12 cellular contexts compared by ENCODE assay signal in the genomic region with DNA sequence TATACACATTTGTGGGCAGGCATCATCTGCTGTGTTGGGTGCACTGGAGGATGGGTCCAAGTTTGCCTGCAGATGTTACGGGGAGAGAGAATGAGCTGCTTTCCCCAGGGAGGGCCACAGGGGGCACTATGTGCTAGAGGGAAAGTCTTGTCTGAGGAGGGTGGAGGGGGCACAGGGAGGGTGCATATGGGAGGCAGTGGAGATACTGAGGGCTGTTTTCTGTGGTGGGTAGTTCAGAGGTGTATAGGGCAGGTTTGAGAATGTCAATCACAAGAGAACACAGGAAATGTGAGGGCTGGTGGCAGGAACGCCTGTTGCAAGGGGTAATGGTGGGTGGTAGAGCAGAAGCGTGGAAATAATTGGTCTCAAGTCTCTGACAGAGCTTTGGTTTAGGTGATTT. TPM values are rescaled to one million over a fixed set of nuclear protein-coding genes. Genes with fewer than 3 reads are reported as not detected.
DNase-seq lines count a peak whose midpoint lies in the region; ATAC-seq and TF ChIP-seq lines count a peak whose summit lies in the region.
"Had no signal": no experiment of that assay in that cellular context is flagged by ENCODE, and none has a peak within 500 bp of the region (broad histone marks: within the 10 kb centered on the region; RNA-seq: fewer than 3 reads in every experiment).

No MANE protein-coding gene starts in this region.

- H2AFZ ChIP-seq in OCI-LY3 (ENCODE audit: low read depth, low read length) (no peak overlapping the region), neural progenitor cell (replicated peaks) (no peak overlapping the region)

- H3K36me3 Mint-ChIP-seq in CD8-positive, alpha-beta memory T cell: peaks cover 6 to 43% (median 8%) of the 10 kb centered on the region in 3 donors
- H3K36me3 Mint-ChIP-seq in activated naive CD8-positive, alpha-beta T cell treated with anti-CD3 and anti-CD28 coated beads, Interleukin-2, amount 10 ng/mL, durations not matched to agents 7 days and 5 days: peaks cover 12% of the 10 kb centered on the region
- peaks cover 19% of the 10 kb centered on the region for H3K36me3 Mint-ChIP-seq in neural progenitor cell

- H3K36me3 ChIP-seq in CD8-positive, alpha-beta memory T cell (ENCODE audit: insufficient read depth, low read length): peaks cover 6% of the 10 kb centered on the region
- H3K36me3 ChIP-seq in OCI-LY3 (replicated peaks; ENCODE audit: low read depth, low read length): peaks cover 3% of the 10 kb centered on the region
- no peaks in the 10 kb centered on the region for H3K36me3 ChIP-seq in neural progenitor cell
- H3K36me3 ChIP-seq in SJCRH30: no peaks in the 10 kb centered on the region

- no peaks in the 10 kb centered on the region for H3K9me3 Mint-ChIP-seq in CD8-positive, alpha-beta memory T cell
- H3K9me3 Mint-ChIP-seq in activated naive CD8-positive, alpha-beta T cell treated with anti-CD3 and anti-CD28 coated beads, Interleukin-2, amount 10 ng/mL, durations not matched to agents 7 days and 5 days: no peaks in the 10 kb centered on the region
- H3K9me3 Mint-ChIP-seq in neural progenitor cell: no peaks in the 10 kb centered on the region
- H3K9me3 Mint-ChIP-seq: type B pancreatic cell had no signal

- ATAC-seq in activated naive CD8-positive, alpha-beta T cell treated with anti-CD3 and anti-CD28 coated beads, Interleukin-2, amount 10 ng/mL, durations not matched to agents 7 days and 5 days (ENCODE audit: low read depth): peak; percentile 84
- no peak for ATAC-seq in GM18861 (IDR thresholded peaks at IDR 0.05; ENCODE audit: unreplicated experiment)
- ATAC-seq in HG03135 (IDR thresholded peaks at IDR 0.05; ENCODE audit: unreplicated experiment): no peak

- TF ChIP-seq CTCF in OCI-LY3 (IDR thresholded peaks at IDR 0.05; ENCODE audit: low read depth, low read length) (peak; percentile 27), neural progenitor cell (IDR thresholded peaks at IDR 0.05) (peak; percentile 30), GM20000 (IDR thresholded peaks at IDR 0.05; ENCODE audit: extremely low read depth, missing control alignments) (no peak)

- H3K27me3 Mint-ChIP-seq in CD8-positive, alpha-beta memory T cell: no peaks in the 10 kb centered on the region
- no peaks in the 10 kb centered on the region for H3K27me3 Mint-ChIP-seq in activated naive CD8-positive, alpha-beta T cell treated with anti-CD3 and anti-CD28 coated beads, Interleukin-2, amount 10 ng/mL, durations not matched to agents 7 days and 5 days
- H3K27me3 Mint-ChIP-seq in neural progenitor cell (ENCODE audit: insufficient read depth, low read depth): peaks cover 5% of the 10 kb centered on the region

- no peaks in the 10 kb centered on the region for H3K9me3 ChIP-seq in CD8-positive, alpha-beta memory T cell (ENCODE audit: low read length)
- no peaks in the 10 kb centered on the region for H3K9me3 ChIP-seq in OCI-LY3 (ENCODE audit: insufficient read depth, low read length)
- H3K9me3 ChIP-seq in neural progenitor cell (ENCODE audit: low read depth): no peaks in the 10 kb centered on the region
- no peaks in the 10 kb centered on the region for H3K9me3 ChIP-seq in SJCRH30 (replicated peaks)

- no peaks in the 10 kb centered on the region for H3K27me3 ChIP-seq in CD8-positive, alpha-beta memory T cell (ENCODE audit: insufficient read depth, low read length, poor library complexity, severe bottlenecking)
- H3K27me3 ChIP-seq in OCI-LY3 (ENCODE audit: low read depth, low read length) (no peaks in the 10 kb centered on the region), neural progenitor cell (no peaks in the 10 kb centered on the region), SJCRH30 (no peaks in the 10 kb centered on the region)

- DNase-seq in CD8-positive, alpha-beta memory T cell: peak in 4 of 5 donors; percentile 17 to 66 (median 62)
- peak; percentile 62 for DNase-seq in activated naive CD8-positive, alpha-beta T cell treated with anti-CD3 and anti-CD28 coated beads, Interleukin-2, amount 10 ng/mL, durations not matched to agents 7 days and 5 days
- DNase-seq in neural progenitor cell (ENCODE audit: low spot score) (no peak), GM20000 (ENCODE audit: low spot score) (no peak), SJCRH30 (no peak)
- DNase-seq: SHP77, small intestine had no signal

- CTCF ChIA-PET in CD8-positive, alpha-beta memory T cell (lab: Charles Lee): interaction anchor here (0.7 to 1.5 kb wide), 6 partner anchors 10 to 135 kb away, joined by 3 to 6 read pairs (median 3); no protein-coding TSS in a partner anchor

- H3K27ac Mint-ChIP-seq in CD8-positive, alpha-beta memory T cell: peak overlapping the region in 7 of 8 donors; percentile 25 to 92 (median 64)
- peak overlapping the region; percentile 74 for H3K27ac Mint-ChIP-seq in activated naive CD8-positive, alpha-beta T cell treated with anti-CD3 and anti-CD28 coated beads, Interleukin-2, amount 10 ng/mL, durations not matched to agents 7 days and 5 days
- no peak overlapping the region for H3K27ac Mint-ChIP-seq in neural progenitor cell
- H3K27ac Mint-ChIP-seq: type B pancreatic cell had no signal

- peak overlapping the region in 5 of 7 donors; percentile 4 to 74 (median 57) for H3K4me3 Mint-ChIP-seq in CD8-positive, alpha-beta memory T cell
- H3K4me3 Mint-ChIP-seq in activated naive CD8-positive, alpha-beta T cell treated with anti-CD3 and anti-CD28 coated beads, Interleukin-2, amount 10 ng/mL, durations not matched to agents 7 days and 5 days: peak overlapping the region; percentile 55
- no peak overlapping the region for H3K4me3 Mint-ChIP-seq in neural progenitor cell
- H3K4me3 Mint-ChIP-seq: type B pancreatic cell had no signal

- H3K4me3 ChIP-seq in CD8-positive, alpha-beta memory T cell (ENCODE audit: low read length): no peak overlapping the region
- H3K4me3 ChIP-seq in OCI-LY3 (ENCODE audit: low read length) (no peak overlapping the region), neural progenitor cell (no peak overlapping the region), SJCRH30 (no peak overlapping the region)

- no peaks in the 10 kb centered on the region for H4K20me1 ChIP-seq in OCI-LY3 (ENCODE audit: insufficient read depth, low read length)
- H4K20me1 ChIP-seq in neural progenitor cell (ENCODE audit: low read depth): no peaks in the 10 kb centered on the region

- peaks cover 2% of the 10 kb centered on the region for H3F3A ChIP-seq in neural progenitor cell (ENCODE audit: low read depth)

- H3K4me1 ChIP-seq in CD8-positive, alpha-beta memory T cell (ENCODE audit: insufficient read depth, low read length): peaks cover 26% of the 10 kb centered on the region
- no peaks in the 10 kb centered on the region for H3K4me1 ChIP-seq in OCI-LY3 (ENCODE audit: low read length)
- peaks cover 4% of the 10 kb centered on the region for H3K4me1 ChIP-seq in neural progenitor cell
- peaks cover 6% of the 10 kb centered on the region for H3K4me1 ChIP-seq in SJCRH30

- H3K4me2 ChIP-seq in OCI-LY3 (ENCODE audit: low read length): no peak overlapping the region
- H3K4me2 ChIP-seq in neural progenitor cell: no peak overlapping the region

- H3K9ac ChIP-seq in OCI-LY3 (ENCODE audit: low read length): no peak overlapping the region
- no peak overlapping the region for H3K9ac ChIP-seq in neural progenitor cell

- H3K4me1 Mint-ChIP-seq in CD8-positive, alpha-beta memory T cell: peaks cover 26 to 37% (median 35%) of the 10 kb centered on the region in 3 donors
- H3K4me1 Mint-ChIP-seq in activated naive CD8-positive, alpha-beta T cell treated with anti-CD3 and anti-CD28 coated beads, Interleukin-2, amount 10 ng/mL, durations not matched to agents 7 days and 5 days: peaks cover 36% of the 10 kb centered on the region
- peaks cover 10% of the 10 kb centered on the region for H3K4me1 Mint-ChIP-seq in neural progenitor cell

- POLR2A ChIA-PET in CD8-positive, alpha-beta memory T cell (lab: Charles Lee): no interaction called here
- POLR2A ChIA-PET in activated naive CD8-positive, alpha-beta T cell treated with anti-CD3 and anti-CD28 coated beads, Interleukin-2, amount 10 ng/mL, durations not matched to agents 7 days and 5 days (lab: Charles Lee): interaction anchor here (0.6 to 2.3 kb wide), 4 partner anchors 8 to 453 kb away, joined by 3 to 8 read pairs (median 6); a partner anchor contains a TSS

- no peaks in the 10 kb centered on the region for H3K79me2 ChIP-seq in OCI-LY3 (ENCODE audit: low read length)
- no peaks in the 10 kb centered on the region for H3K79me2 ChIP-seq in neural progenitor cell (ENCODE audit: low read depth)

- no peak overlapping the region for H3K27ac ChIP-seq in CD8-positive, alpha-beta memory T cell (ENCODE audit: low read depth, low read length)
- H3K27ac ChIP-seq in OCI-LY3 (ENCODE audit: low read length) (no peak overlapping the region), neural progenitor cell (no peak overlapping the region), SJCRH30 (no peak overlapping the region)

RNA-seq across cellular contexts. Expression of a gene that starts 7.7 kb away (rescaled TPM):
- 10 to 100 TPM; 51.6 to 57.8 TPM for total RNA-seq in CD8-positive, alpha-beta memory T cell
- polyA plus RNA-seq in CD8-positive, alpha-beta memory T cell: 56.9 TPM
- total RNA-seq in activated naive CD8-positive, alpha-beta T cell treated with anti-CD3 and anti-CD28 coated beads, Interleukin-2, amount 10 ng/mL, durations not matched to agents 7 days and 5 days: 10 to 100 TPM; 68.1 to 68.8 TPM
- 77.7 and 89.4 TPM in 2 replicates for total RNA-seq in neural progenitor cell (ENCODE audit: low replicate concordance)
- 44.4 and 48.9 TPM in 2 replicates for total RNA-seq in SJCRH30 (2014; rRNA removed; shearing (Covaris generic))

RNA-seq across cellular contexts. Expression of a gene that starts 25.1 kb away (rescaled TPM):
- 10 to 100 TPM; 47.8 to 49.1 TPM for total RNA-seq in CD8-positive, alpha-beta memory T cell
- 40.1 TPM for polyA plus RNA-seq in CD8-positive, alpha-beta memory T cell
- total RNA-seq in activated naive CD8-positive, alpha-beta T cell treated with anti-CD3 and anti-CD28 coated beads, Interleukin-2, amount 10 ng/mL, durations not matched to agents 7 days and 5 days: 10 to 100 TPM; 54.6 to 56.7 TPM
- total RNA-seq in neural progenitor cell (ENCODE audit: low replicate concordance): 27.6 and 39.6 TPM in 2 replicates
- total RNA-seq in SJCRH30 (2014; rRNA removed; shearing (Covaris generic)): 12.3 and 16.3 TPM in 2 replicates

RNA-seq across cellular contexts. Expression of a gene that starts 25.2 kb away (rescaled TPM):
- total RNA-seq in CD8-positive, alpha-beta memory T cell: 10 to 100 TPM; 30.8 to 34.0 TPM
- 20.2 TPM for polyA plus RNA-seq in CD8-positive, alpha-beta memory T cell
- 10 to 100 TPM; 39.9 to 43.3 TPM for total RNA-seq in activated naive CD8-positive, alpha-beta T cell treated with anti-CD3 and anti-CD28 coated beads, Interleukin-2, amount 10 ng/mL, durations not matched to agents 7 days and 5 days
- 14.6 and 53.1 TPM in 2 replicates for total RNA-seq in neural progenitor cell (ENCODE audit: low replicate concordance)
- total RNA-seq in SJCRH30 (2014; rRNA removed; shearing (Covaris generic)): 7.7 and 11.0 TPM in 2 replicates

RNA-seq across cellular contexts. Expression of a gene that starts 49.5 kb away (rescaled TPM):
- not detected for total RNA-seq in CD8-positive, alpha-beta memory T cell
- polyA plus RNA-seq in CD8-positive, alpha-beta memory T cell: not detected
- not detected for total RNA-seq in activated naive CD8-positive, alpha-beta T cell treated with anti-CD3 and anti-CD28 coated beads, Interleukin-2, amount 10 ng/mL, durations not matched to agents 7 days and 5 days
- not detected in 2 replicates for total RNA-seq in neural progenitor cell (ENCODE audit: low replicate concordance)
- not detected in 2 replicates for total RNA-seq in SJCRH30 (2014; rRNA removed; shearing (Covaris generic))
- total RNA-seq: HT-29 had no signal
- polyA plus RNA-seq: small intestine had no signal

RNA-seq across cellular contexts. Expression of a gene that starts 50.8 kb away (rescaled TPM):
- not detected for total RNA-seq in CD8-positive, alpha-beta memory T cell
- polyA plus RNA-seq in CD8-positive, alpha-beta memory T cell: not detected
- total RNA-seq in activated naive CD8-positive, alpha-beta T cell treated with anti-CD3 and anti-CD28 coated beads, Interleukin-2, amount 10 ng/mL, durations not matched to agents 7 days and 5 days: not detected
- not detected in 2 replicates for total RNA-seq in neural progenitor cell (ENCODE audit: low replicate concordance)
- total RNA-seq in SJCRH30 (2014; rRNA removed; shearing (Covaris generic)): not detected in 2 replicates
- total RNA-seq: HT-29 had no signal
- polyA plus RNA-seq: small intestine had no signal

Comparison
In these comparisons a context has a peak if more than half of its experiments do, and no peak if none do; other contexts are left out.
1. DNase-seq: peak in CD8-positive, alpha-beta memory T cell (4 of 5) and activated naive CD8-positive, alpha-beta T cell treated with anti-CD3 and anti-CD28 coated beads, Interleukin-2, amount 10 ng/mL, durations not matched to agents 7 days and 5 days (single experiment); none in neural progenitor cell (single experiment), GM20000 (single experiment) and SJCRH30 (0 of 2).